Comparison of ENCODE assay signal across 1 cellular context in the genomic region with DNA sequence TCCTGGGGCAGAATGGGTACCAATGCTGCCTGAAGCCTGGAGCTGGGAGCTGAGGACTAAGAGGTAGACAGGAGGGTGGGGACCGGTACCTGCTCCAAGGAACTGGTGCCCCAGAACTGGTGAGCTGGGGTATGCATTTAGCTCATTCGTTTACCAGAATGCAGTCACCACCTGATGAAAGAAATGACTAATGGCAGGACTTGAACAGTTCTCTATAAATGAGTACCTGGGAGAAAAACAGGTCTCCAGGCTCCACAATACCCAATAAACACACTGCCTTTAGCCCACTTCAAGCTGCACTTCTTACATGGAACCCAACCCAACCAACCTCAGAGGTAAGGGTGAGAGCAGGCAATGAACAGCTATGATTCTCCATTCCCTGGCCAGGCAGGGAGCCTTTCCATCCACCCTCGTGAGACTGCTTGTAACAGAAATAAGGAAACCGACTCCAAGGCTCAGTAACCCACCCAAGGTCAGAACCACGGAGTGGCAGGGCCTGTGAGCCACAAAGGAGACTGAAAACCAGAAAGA.
TF ChIP-seq lines count a peak whose summit lies in the region.

No MANE protein-coding gene starts in this region.

TF ChIP-seq in IMR-90, 13 proteins besides CTCF, POLR2A, EP300 and RAD21:
- TF ChIP-seq BHLHE40 (IDR thresholded peaks at IDR 0.05; ENCODE audit: low read depth, low read length) = no peak
- TF ChIP-seq MAZ (IDR thresholded peaks at IDR 0.05; ENCODE audit: borderline replicate concordance, low read depth, low read length) = no peak
- TF ChIP-seq RFX5 (IDR thresholded peaks at IDR 0.05; ENCODE audit: low read depth, low read length) = no peak
- no peak for TF ChIP-seq NFE2L2 (IDR thresholded peaks at IDR 0.05; ENCODE audit: low read depth, low read length)
- TF ChIP-seq RCOR1 (IDR thresholded peaks at IDR 0.05; ENCODE audit: insufficient replicate concordance, low read length) = no peak
- TF ChIP-seq, protein P1, sequence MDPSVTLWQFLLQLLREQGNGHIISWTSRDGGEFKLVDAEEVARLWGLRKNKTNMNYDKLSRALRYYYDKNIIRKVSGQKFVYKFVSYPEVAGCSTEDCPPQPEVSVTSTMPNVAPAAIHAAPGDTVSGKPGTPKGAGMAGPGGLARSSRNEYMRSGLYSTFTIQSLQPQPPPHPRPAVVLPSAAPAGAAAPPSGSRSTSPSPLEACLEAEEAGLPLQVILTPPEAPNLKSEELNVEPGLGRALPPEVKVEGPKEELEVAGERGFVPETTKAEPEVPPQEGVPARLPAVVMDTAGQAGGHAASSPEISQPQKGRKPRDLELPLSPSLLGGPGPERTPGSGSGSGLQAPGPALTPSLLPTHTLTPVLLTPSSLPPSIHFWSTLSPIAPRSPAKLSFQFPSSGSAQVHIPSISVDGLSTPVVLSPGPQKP (IDR thresholded peaks at IDR 0.05; ENCODE audit: borderline replicate concordance, low read depth, low read length) = no peak
- no peak for TF ChIP-seq MXI1 (IDR thresholded peaks at IDR 0.05; ENCODE audit: borderline replicate concordance, low read depth, low read length)
